Comparison of ENCODE assay signal across 14 cellular contexts in genomic region chr3:132522353-132522752, GRCh38.
DNase-seq lines count a peak whose midpoint lies in the region; ATAC-seq and TF ChIP-seq lines count a peak whose summit lies in the region.
"Had no signal": no experiment of that assay in that cellular context is flagged by ENCODE, and none has a peak within 500 bp of the region (broad histone marks: within the 10 kb centered on the region; RNA-seq: fewer than 3 reads in every experiment).

No MANE protein-coding gene starts in this region.

- peak; percentile 96 for ATAC-seq in activated CD8-positive, alpha-beta memory T cell treated with anti-CD3 and anti-CD28 coated beads, Interleukin-2, amount 10 ng/mL, durations not matched to agents 7 days and 5 days
- peak; percentile 89 for ATAC-seq in GM21619 (IDR thresholded peaks at IDR 0.05; ENCODE audit: unreplicated experiment)
- peak; percentile 76 for ATAC-seq in HG03175 (IDR thresholded peaks at IDR 0.05; ENCODE audit: unreplicated experiment)
- ATAC-seq: stimulated activated memory B cell treated with anti-CD40 and anti-IgM and Interleukin-4, amounts not matched to agents 10 μg/mL and 1 μg/mL and 100 μg/mL, for 72 hours had no signal

- peaks cover 0 to 61% of the 10 kb centered on the region in 2 donors for H3K36me3 ChIP-seq in vagina

- H3K9me3 Mint-ChIP-seq in activated CD8-positive, alpha-beta memory T cell treated with anti-CD3 and anti-CD28 coated beads, Interleukin-2, amount 10 ng/mL, durations not matched to agents 7 days and 5 days (ENCODE audit: low read depth): no peaks in the 10 kb centered on the region
- no peaks in the 10 kb centered on the region for H3K9me3 Mint-ChIP-seq in progenitor cell of endocrine pancreas (ENCODE audit: low read depth)
- H3K9me3 Mint-ChIP-seq: nephron; stimulated activated memory B cell treated with anti-CD40 and anti-IgM and Interleukin-4, amounts not matched to agents 10 μg/mL and 1 μg/mL and 100 μg/mL, for 72 hours had no signal

- H3K36me3 Mint-ChIP-seq in activated CD8-positive, alpha-beta memory T cell treated with anti-CD3 and anti-CD28 coated beads, Interleukin-2, amount 10 ng/mL, durations not matched to agents 7 days and 5 days: peaks cover 71% of the 10 kb centered on the region
- peaks cover 22% of the 10 kb centered on the region for H3K36me3 Mint-ChIP-seq in progenitor cell of endocrine pancreas (ENCODE audit: insufficient read depth)

- peaks cover 25% of the 10 kb centered on the region for H3K4me1 Mint-ChIP-seq in activated CD8-positive, alpha-beta memory T cell treated with anti-CD3 and anti-CD28 coated beads, Interleukin-2, amount 10 ng/mL, durations not matched to agents 7 days and 5 days
- no peaks in the 10 kb centered on the region for H3K4me1 Mint-ChIP-seq in progenitor cell of endocrine pancreas (ENCODE audit: low read depth)
- H3K4me1 Mint-ChIP-seq: nephron; stimulated activated memory B cell treated with anti-CD40 and anti-IgM and Interleukin-4, amounts not matched to agents 10 μg/mL and 1 μg/mL and 100 μg/mL, for 72 hours had no signal

- no peak overlapping the region for H3K27ac ChIP-seq in vagina
- H3K27ac ChIP-seq: breast epithelium, SJCRH30 had no signal

- H3K4me3 Mint-ChIP-seq in activated CD8-positive, alpha-beta memory T cell treated with anti-CD3 and anti-CD28 coated beads, Interleukin-2, amount 10 ng/mL, durations not matched to agents 7 days and 5 days: peak overlapping the region; percentile 51
- H3K4me3 Mint-ChIP-seq in progenitor cell of endocrine pancreas (ENCODE audit: low read depth): no peak overlapping the region
- H3K4me3 Mint-ChIP-seq: nephron; stimulated activated memory B cell treated with anti-CD40 and anti-IgM and Interleukin-4, amounts not matched to agents 10 μg/mL and 1 μg/mL and 100 μg/mL, for 72 hours had no signal

- CTCF ChIA-PET in activated CD8-positive, alpha-beta memory T cell treated with anti-CD3 and anti-CD28 coated beads, Interleukin-2, amount 10 ng/mL, durations not matched to agents 7 days and 5 days (lab: Charles Lee): interaction anchor here (1.1 to 1.2 kb wide), 2 partner anchors 8 to 121 kb away, joined by 3 to 4 read pairs; no protein-coding TSS in a partner anchor

- intact Hi-C loops in vagina (cut with DNase I): no loop called here

- DNase-seq in activated CD8-positive, alpha-beta memory T cell treated with anti-CD3 and anti-CD28 coated beads, Interleukin-2, amount 10 ng/mL, durations not matched to agents 7 days and 5 days: peak; percentile 44
- no peak for DNase-seq in activated CD8-positive, alpha-beta memory T cell treated with anti-CD3 and anti-CD28 coated beads for 24 hours
- DNase-seq in progenitor cell of endocrine pancreas (ENCODE audit: low spot score, unreplicated experiment): no peak
- DNase-seq in vagina (ENCODE audit: extremely low spot score in 2 of 2): no peak
- no peak for DNase-seq in dedifferentiated amniotic fluid mesenchymal stem cell (ENCODE audit: extremely low spot score)
- DNase-seq in activated gamma-delta T cell (lab: John Stamatoyannopoulos, UW): no peak
- DNase-seq: NCI-H446 treated with DMSO at 0.1 percent for 48 hours, SJCRH30 had no signal

- no peaks in the 10 kb centered on the region for H3K27me3 Mint-ChIP-seq in activated CD8-positive, alpha-beta memory T cell treated with anti-CD3 and anti-CD28 coated beads, Interleukin-2, amount 10 ng/mL, durations not matched to agents 7 days and 5 days
- no peaks in the 10 kb centered on the region for H3K27me3 Mint-ChIP-seq in progenitor cell of endocrine pancreas
- H3K27me3 Mint-ChIP-seq: stimulated activated memory B cell treated with anti-CD40 and anti-IgM and Interleukin-4, amounts not matched to agents 10 μg/mL and 1 μg/mL and 100 μg/mL, for 72 hours had no signal

- no peaks in the 10 kb centered on the region for H3K4me1 ChIP-seq in vagina
- H3K4me1 ChIP-seq: breast epithelium, HAP-1, SJCRH30 had no signal

- H3K4me3 ChIP-seq in vagina: no peak overlapping the region
- H3K4me3 ChIP-seq: breast epithelium, HAP-1, SJCRH30 had no signal

- peak overlapping the region; percentile 83 for H3K27ac Mint-ChIP-seq in activated CD8-positive, alpha-beta memory T cell treated with anti-CD3 and anti-CD28 coated beads, Interleukin-2, amount 10 ng/mL, durations not matched to agents 7 days and 5 days
- H3K27ac Mint-ChIP-seq in progenitor cell of endocrine pancreas: peak overlapping the region; percentile 2
- H3K27ac Mint-ChIP-seq: nephron; stimulated activated memory B cell treated with anti-CD40 and anti-IgM and Interleukin-4, amounts not matched to agents 10 μg/mL and 1 μg/mL and 100 μg/mL, for 72 hours had no signal

- TF ChIP-seq POLR2A in vagina (IDR thresholded peaks at IDR 0.05): no peak

- no peaks in the 10 kb centered on the region for H3K9me3 ChIP-seq in vagina
- H3K9me3 ChIP-seq: breast epithelium, HAP-1, SJCRH30 had no signal

- TF ChIP-seq CTCF in progenitor cell of endocrine pancreas (IDR thresholded peaks at IDR 0.05; ENCODE audit: unreplicated experiment): no peak
- TF ChIP-seq CTCF in vagina (IDR thresholded peaks at IDR 0.05): no peak

- H3K27me3 ChIP-seq in vagina: no peaks in the 10 kb centered on the region
- H3K27me3 ChIP-seq: breast epithelium, SJCRH30 had no signal
